29 cellular contexts compared by ENCODE assay signal in the genomic region with DNA sequence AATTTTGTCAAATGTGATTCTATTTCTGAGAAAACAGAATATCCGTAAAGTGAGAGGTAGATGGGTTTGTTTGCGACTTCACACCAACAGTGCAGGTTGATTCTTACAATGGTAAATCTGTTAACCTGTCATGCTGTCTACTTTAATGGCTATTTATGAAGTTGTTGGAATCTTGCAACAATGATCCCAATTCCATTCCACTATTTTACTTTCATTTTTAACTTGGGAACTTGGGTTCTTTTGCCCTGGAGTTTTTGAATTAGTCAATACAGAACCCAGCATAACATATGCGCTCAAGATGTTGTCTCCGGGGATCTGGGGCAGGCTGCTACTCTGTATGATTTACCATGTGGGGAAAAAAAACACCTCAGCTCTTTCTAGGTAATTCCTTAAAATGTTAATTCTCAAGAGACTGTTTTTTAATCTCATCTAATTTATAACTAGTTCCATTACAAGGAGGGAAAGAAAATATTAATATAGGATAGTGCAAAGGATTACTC. TPM values are rescaled to one million over a fixed set of nuclear protein-coding genes. Genes with fewer than 3 reads are reported as not detected.
DNase-seq lines count a peak whose midpoint lies in the region; ATAC-seq, FAIRE-seq and TF ChIP-seq lines count a peak whose summit lies in the region.
"Had no signal": no experiment of that assay in that cellular context is flagged by ENCODE, and none has a peak within 500 bp of the region (broad histone marks: within the 10 kb centered on the region; RNA-seq: fewer than 3 reads in every experiment).

No MANE protein-coding gene starts in this region.

- CTCF ChIA-PET in activated CD4-positive, alpha-beta T cell treated with anti-CD3 and anti-CD28 coated beads for 36 hours (lab: Charles Lee): interaction anchor here (0.6 kb wide), 1 partner anchor 1841 kb away, joined by 3 read pairs; no protein-coding TSS in a partner anchor

- H3K4me2 ChIP-seq in osteoblast (ENCODE audit: insufficient read depth, low read length): peak overlapping the region; percentile 18

- no peak overlapping the region for H2AFZ ChIP-seq in osteoblast (ENCODE audit: low read length)

- H3K36me3 Mint-ChIP-seq in activated CD4-positive, alpha-beta T cell treated with anti-CD3 and anti-CD28 coated beads for 36 hours (ENCODE audit: low read depth): no peaks in the 10 kb centered on the region
- H3K36me3 Mint-ChIP-seq in activated CD4-positive, alpha-beta T cell treated with anti-CD3 and anti-CD28 coated beads, Interleukin-2, amount 10 ng/mL, durations not matched to agents 24 days and 14 days (ENCODE audit: low read depth): no peaks in the 10 kb centered on the region
- H3K36me3 Mint-ChIP-seq: stimulated activated naive B cell treated with anti-CD40 and anti-IgM and Interleukin-4, amounts not matched to agents 10 μg/mL and 1 μg/mL and 100 μg/mL, for 72 hours had no signal

- peak overlapping the region; percentile 29; the same call in 1 of the 2 replicates for H3K4me3 ChIP-seq in AG10803 (ENCODE audit: low read length)
- peak overlapping the region; percentile 6 for H3K4me3 ChIP-seq in osteoblast (ENCODE audit: insufficient read depth, low read length)
- H3K4me3 ChIP-seq: colonic mucosa, SJSA1 had no signal

- TF ChIP-seq CTCF in AG10803 (conservative IDR thresholded peaks at IDR 0.05; ENCODE audit: low read length) (no peak), VCaP (conservative IDR thresholded peaks at IDR 0.05) (no peak), osteoblast (IDR thresholded peaks at IDR 0.05; ENCODE audit: extremely low read depth, low read depth, low read length) (no peak)

- H3K27ac Mint-ChIP-seq in activated CD4-positive, alpha-beta T cell treated with anti-CD3 and anti-CD28 coated beads for 36 hours: no peak overlapping the region
- no peak overlapping the region for H3K27ac Mint-ChIP-seq in activated CD4-positive, alpha-beta T cell treated with anti-CD3 and anti-CD28 coated beads, Interleukin-2, amount 10 ng/mL, durations not matched to agents 24 days and 14 days
- H3K27ac Mint-ChIP-seq: activated B cell treated with CpG ODN at 0.5 μM for 24 hours; activated CD8-positive, alpha-beta T cell treated with anti-CD3 and anti-CD28 coated beads, Interleukin-2, amount 10 ng/mL, durations not matched to agents 7 days and 5 days; activated naive CD4-positive, alpha-beta T cell treated with anti-CD3 and anti-CD28 coated beads for 36 hours; activated T-cell treated with anti-CD3 and anti-CD28 coated beads, Interleukin-2, amount 50 U/mL, for 24 hours; stimulated activated naive B cell treated with anti-CD40 and anti-IgM and Interleukin-4, amounts not matched to agents 10 μg/mL and 1 μg/mL and 100 μg/mL, for 72 hours had no signal

- peaks cover 12% of the 10 kb centered on the region for H3K4me1 Mint-ChIP-seq in activated CD4-positive, alpha-beta T cell treated with anti-CD3 and anti-CD28 coated beads for 36 hours
- H3K4me1 Mint-ChIP-seq in activated CD4-positive, alpha-beta T cell treated with anti-CD3 and anti-CD28 coated beads, Interleukin-2, amount 10 ng/mL, durations not matched to agents 24 days and 14 days: peaks cover 5% of the 10 kb centered on the region

- POLR2A ChIA-PET in activated CD4-positive, alpha-beta T cell treated with anti-CD3 and anti-CD28 coated beads for 36 hours (lab: Charles Lee): no interaction called here

- no peak for ATAC-seq in activated CD4-positive, alpha-beta T cell treated with anti-CD3 and anti-CD28 coated beads for 36 hours
- ATAC-seq: activated CD8-positive, alpha-beta T cell treated with anti-CD3 and anti-CD28 coated beads, Interleukin-2, amount 10 ng/mL, durations not matched to agents 7 days and 5 days; HCT116; left colon; right cardiac atrium; stimulated activated naive B cell treated with anti-CD40 and anti-IgM and Interleukin-4, amounts not matched to agents 10 μg/mL and 1 μg/mL and 100 μg/mL, for 72 hours; T-helper 17 cell had no signal

- DNase-seq in AG10803 (ENCODE audit: low read depth): peak; percentile 56
- peak; percentile 40 for DNase-seq in fibroblast of peridontal ligament (ENCODE audit: extremely low read depth)
- no peak for DNase-seq in osteoblast (ENCODE audit: insufficient read length, low spot score, missing footprints)
- DNase-seq in stimulated activated CD8-positive, alpha-beta memory T cell treated with anti-CD3 and anti-CD28 coated beads, Interleukin-4, amount 100 ng/mL, for 48 hours: no peak
- DNase-seq in activated CD4-positive, alpha-beta T cell treated with anti-CD3 and anti-CD28 coated beads for 36 hours: no peak
- DNase-seq in RCC 7860 (ENCODE audit: low spot score): no peak
- no peak for DNase-seq in activated CD4-positive, alpha-beta T cell treated with anti-CD3 and anti-CD28 coated beads, Interleukin-2, amount 10 ng/mL, durations not matched to agents 24 days and 14 days
- DNase-seq: activated B cell treated with CpG ODN at 0.5 μM for 24 hours; activated CD8-positive, alpha-beta T cell treated with anti-CD3 and anti-CD28 coated beads, Interleukin-2, amount 10 ng/mL, durations not matched to agents 7 days and 5 days; activated naive CD4-positive, alpha-beta T cell treated with anti-CD3 and anti-CD28 coated beads for 36 hours; activated T-cell treated with anti-CD3 and anti-CD28 coated beads, Interleukin-2, amount 50 U/mL, for 24 hours; colonic mucosa; IMR-90; left colon; NCI-H1417 treated with DMSO at 0.1 percent for 48 hours; NCI-H2171 treated with DMSO at 0.1 percent for 48 hours; NCI-H748 treated with DMSO at 0.1 percent for 48 hours; right cardiac atrium; stimulated activated naive B cell treated with anti-CD40 and anti-IgM and Interleukin-4, amounts not matched to agents 10 μg/mL and 1 μg/mL and 100 μg/mL, for 72 hours; T-helper 17 cell; transverse colon had no signal

- FAIRE-seq in RCC 7860 (lab: Jason Lieb, UNC): no peak
- FAIRE-seq: A204.1, D721Med, endothelial cell of umbilical vein, frontal cortex had no signal

- H3K79me2 ChIP-seq in osteoblast (ENCODE audit: insufficient read depth, low read length): no peaks in the 10 kb centered on the region

- H3K9me3 ChIP-seq in osteoblast (ENCODE audit: low read depth, low read length): no peaks in the 10 kb centered on the region
- H3K9me3 ChIP-seq: colonic mucosa, SJSA1, transverse colon had no signal

- peaks cover 35% of the 10 kb centered on the region for H3K27me3 Mint-ChIP-seq in activated CD4-positive, alpha-beta T cell treated with anti-CD3 and anti-CD28 coated beads for 36 hours
- peaks cover 51% of the 10 kb centered on the region for H3K27me3 Mint-ChIP-seq in activated CD4-positive, alpha-beta T cell treated with anti-CD3 and anti-CD28 coated beads, Interleukin-2, amount 10 ng/mL, durations not matched to agents 24 days and 14 days

- no peak overlapping the region for H3K4me3 Mint-ChIP-seq in activated CD4-positive, alpha-beta T cell treated with anti-CD3 and anti-CD28 coated beads for 36 hours
- no peak overlapping the region for H3K4me3 Mint-ChIP-seq in activated CD4-positive, alpha-beta T cell treated with anti-CD3 and anti-CD28 coated beads, Interleukin-2, amount 10 ng/mL, durations not matched to agents 24 days and 14 days
- H3K4me3 Mint-ChIP-seq: activated B cell treated with CpG ODN at 0.5 μM for 24 hours; activated CD8-positive, alpha-beta T cell treated with anti-CD3 and anti-CD28 coated beads, Interleukin-2, amount 10 ng/mL, durations not matched to agents 7 days and 5 days; activated naive CD4-positive, alpha-beta T cell treated with anti-CD3 and anti-CD28 coated beads for 36 hours; activated T-cell treated with anti-CD3 and anti-CD28 coated beads, Interleukin-2, amount 50 U/mL, for 24 hours; stimulated activated naive B cell treated with anti-CD40 and anti-IgM and Interleukin-4, amounts not matched to agents 10 μg/mL and 1 μg/mL and 100 μg/mL, for 72 hours; T-helper 17 cell had no signal

- peaks cover 11% of the 10 kb centered on the region for H3K27me3 ChIP-seq in osteoblast (ENCODE audit: insufficient read depth, low read length)
- H3K27me3 ChIP-seq: SJSA1 had no signal

- H3K4me1 ChIP-seq in osteoblast (ENCODE audit: insufficient read depth, low read length): peaks cover 6% of the 10 kb centered on the region
- H3K4me1 ChIP-seq: colonic mucosa had no signal

- H3K36me3 ChIP-seq in osteoblast (ENCODE audit: insufficient read depth, low read length): no peaks in the 10 kb centered on the region
- H3K36me3 ChIP-seq: colonic mucosa, SJSA1, transverse colon had no signal

- peak overlapping the region; percentile 96 for H3K27ac ChIP-seq in VCaP
- H3K27ac ChIP-seq in osteoblast (ENCODE audit: low read depth, low read length): no peak overlapping the region
- H3K27ac ChIP-seq: colonic mucosa, SJSA1 had no signal

- H3K9me3 Mint-ChIP-seq in activated CD4-positive, alpha-beta T cell treated with anti-CD3 and anti-CD28 coated beads for 36 hours (ENCODE audit: low read depth): no peaks in the 10 kb centered on the region
- H3K9me3 Mint-ChIP-seq in activated CD4-positive, alpha-beta T cell treated with anti-CD3 and anti-CD28 coated beads, Interleukin-2, amount 10 ng/mL, durations not matched to agents 24 days and 14 days: no peaks in the 10 kb centered on the region
- H3K9me3 Mint-ChIP-seq: activated B cell treated with CpG ODN at 0.5 μM for 24 hours; activated naive CD4-positive, alpha-beta T cell treated with anti-CD3 and anti-CD28 coated beads for 36 hours; activated T-cell treated with anti-CD3 and anti-CD28 coated beads, Interleukin-2, amount 50 U/mL, for 24 hours; stimulated activated naive B cell treated with anti-CD40 and anti-IgM and Interleukin-4, amounts not matched to agents 10 μg/mL and 1 μg/mL and 100 μg/mL, for 72 hours had no signal

- no peaks in the 10 kb centered on the region for H4K20me1 ChIP-seq in osteoblast (ENCODE audit: insufficient read depth, low read length)

- intact Hi-C loops in activated CD4-positive, alpha-beta T cell treated with anti-CD3 and anti-CD28 coated beads for 36 hours (cut with DNase I, micrococcal nuclease): no loop called here
- intact Hi-C loops in activated CD4-positive, alpha-beta T cell treated with anti-CD3 and anti-CD28 coated beads, Interleukin-2, amount 10 ng/mL, durations not matched to agents 24 days and 14 days (cut with micrococcal nuclease): no loop called here

RNA-seq across cellular contexts. Expression of a gene that starts 1.2 kb away (rescaled TPM):
- 0.29 TPM in 1 of 2 replicates, not detected in the other for total RNA-seq in osteoblast
- total RNA-seq in activated CD4-positive, alpha-beta T cell treated with anti-CD3 and anti-CD28 coated beads for 36 hours: not detected
- total RNA-seq in activated CD4-positive, alpha-beta T cell treated with anti-CD3 and anti-CD28 coated beads, Interleukin-2, amount 10 ng/mL, durations not matched to agents 24 days and 14 days: not detected in 2 replicates
- total RNA-seq: activated B cell treated with CpG ODN at 0.5 μM for 24 hours; activated CD8-positive, alpha-beta T cell treated with anti-CD3 and anti-CD28 coated beads, Interleukin-2, amount 10 ng/mL, durations not matched to agents 7 days and 5 days; activated naive CD4-positive, alpha-beta T cell treated with anti-CD3 and anti-CD28 coated beads for 36 hours; endothelial cell of umbilical vein; IMR-90; MCF 10A; T-helper 17 cell had no signal

RNA-seq across cellular contexts. Expression of a gene that starts 56.6 kb away (rescaled TPM):
- 8.7 and 28.3 TPM in 2 replicates for total RNA-seq in osteoblast
- total RNA-seq in activated CD4-positive, alpha-beta T cell treated with anti-CD3 and anti-CD28 coated beads for 36 hours: 10 to 100 TPM; 18.9 to 29.4 TPM
- 22.5 and 22.8 TPM in 2 replicates for total RNA-seq in activated CD4-positive, alpha-beta T cell treated with anti-CD3 and anti-CD28 coated beads, Interleukin-2, amount 10 ng/mL, durations not matched to agents 24 days and 14 days

Comparison
In these comparisons a context has a peak if more than half of its experiments do, and no peak if none do; other contexts are left out.
1. DNase-seq: peak in AG10803 (single experiment) and fibroblast of peridontal ligament (single experiment); none in osteoblast (single experiment), stimulated activated CD8-positive, alpha-beta memory T cell treated with anti-CD3 and anti-CD28 coated beads, Interleukin-4, amount 100 ng/mL, for 48 hours (single experiment), activated CD4-positive, alpha-beta T cell treated with anti-CD3 and anti-CD28 coated beads for 36 hours (single experiment), RCC 7860 (single experiment) and activated CD4-positive, alpha-beta T cell treated with anti-CD3 and anti-CD28 coated beads, Interleukin-2, amount 10 ng/mL, durations not matched to agents 24 days and 14 days (single experiment).